In the genomic region with DNA sequence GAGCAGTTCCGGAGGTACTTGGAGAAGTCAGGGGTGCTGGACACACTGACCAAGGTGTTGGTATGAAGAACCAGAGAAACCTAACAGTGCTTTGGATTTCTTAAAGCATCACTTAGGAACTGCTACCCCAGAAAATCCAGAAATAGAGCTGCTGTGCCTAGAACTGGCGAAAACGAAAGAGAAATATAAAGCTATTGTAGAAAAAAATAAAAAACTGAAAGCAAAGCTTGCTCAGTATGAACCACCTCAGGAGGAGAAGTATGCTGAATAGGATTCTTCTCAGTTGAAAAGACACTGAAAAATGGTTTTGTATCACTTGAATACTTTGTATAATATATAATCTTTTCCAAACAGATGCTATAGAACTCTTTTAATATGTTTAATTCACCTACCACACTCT, we compare ENCODE assay signal across 6 cellular contexts.
"Had no signal": no experiment of that assay in that cellular context is flagged by ENCODE, and none has a peak within 500 bp of the region (broad histone marks: within the 10 kb centered on the region; RNA-seq: fewer than 3 reads in every experiment).

No MANE protein-coding gene starts in this region.

- H3K4me3 Mint-ChIP-seq: GM23338, H9, IgD-negative memory B cell had no signal

- H3K4me2 ChIP-seq: GM23338 had no signal

- H3K27me3 Mint-ChIP-seq: IgD-negative memory B cell had no signal

- ATAC-seq: HepG2 had no signal

- H2AFZ ChIP-seq: GM23338 had no signal

- H3K4me1 Mint-ChIP-seq: H9, IgD-negative memory B cell had no signal

- H3K27ac Mint-ChIP-seq: GM23338, H9 had no signal

- H3K9me3 Mint-ChIP-seq: GM23338, H9, IgD-negative memory B cell had no signal

- DNase-seq: H9, HCEC 1CT had no signal

- H3K36me3 Mint-ChIP-seq: IgD-negative memory B cell had no signal

- H3K27ac ChIP-seq: HL-60 had no signal

- H3K4me3 ChIP-seq: GM23338 had no signal
